In genomic region chr12:116266220-116266619, GRCh38 we compare ENCODE assay signal across 1 cellular context.
TF ChIP-seq lines count a peak whose summit lies in the region.

No MANE protein-coding gene starts in this region.

TF ChIP-seq in HEK293, 187 proteins besides CTCF, POLR2A, EP300 and RAD21 (continued from another document):
- no peak for TF ChIP-seq ZNF645 (tag by site-specific recombination; IDR thresholded peaks at IDR 0.05)
- peak; percentile 59; the same call in 1 of the 2 replicates for TF ChIP-seq ATF2 (tag by site-specific recombination; IDR thresholded peaks at IDR 0.05; ENCODE audit: low read depth)
- 0 out of 2 replicates have a peak, but pooled peaks have one; percentile 19 for TF ChIP-seq ZNF600 (tag by site-specific recombination; IDR thresholded peaks at IDR 0.05)
- TF ChIP-seq PRDM1 (tag by site-specific recombination; IDR thresholded peaks at IDR 0.05): peak; percentile 76
- TF ChIP-seq ZNF324 (tag by site-specific recombination; IDR thresholded peaks at IDR 0.05): no peak
- no peak for TF ChIP-seq ZNF350 (tag by site-specific recombination; IDR thresholded peaks at IDR 0.05)
- TF ChIP-seq ZNF791 (tag by site-specific recombination; IDR thresholded peaks at IDR 0.05): no peak
